In genomic region chr12:1662761-1663439, GRCh38 we compare ENCODE assay signal across 8 cellular contexts. TPM values are rescaled to one million over a fixed set of nuclear protein-coding genes. Genes with fewer than 3 reads are reported as not detected.
DNase-seq lines count a peak whose midpoint lies in the region; ATAC-seq and TF ChIP-seq lines count a peak whose summit lies in the region.

No MANE protein-coding gene starts in this region.

- H3K27ac Mint-ChIP-seq in neural progenitor cell: no peak overlapping the region

- CTCF ChIA-PET in HEK293T (lab: Yijun Ruan, JAX): interaction anchor here (1.6 kb wide), 1 partner anchor 9 kb away, joined by 7 read pairs; no protein-coding TSS in a partner anchor

- peaks cover 51% of the 10 kb centered on the region for H3K27me3 ChIP-seq in neural progenitor cell

- peaks cover 8% of the 10 kb centered on the region for H3K9me3 Mint-ChIP-seq in neural progenitor cell

- H3K4me3 Mint-ChIP-seq in neural progenitor cell: peak overlapping the region; percentile 82

- DNase-seq in HEK293T (ENCODE audit: extremely low spot score) (peak; percentile 37), epithelial cell of proximal tubule (ENCODE audit: low read depth) (no peak), neural progenitor cell (ENCODE audit: low spot score) (peak; percentile 89), hippocampal formation (lab: John Stamatoyannopoulos, UW) (no peak), cerebellar cortex (ENCODE audit: low spot score) (no peak)
- peak; percentile 18 to 29 for DNase-seq in activated CD4-positive, alpha-beta T cell treated with anti-CD3 and anti-CD28 coated beads, Interleukin-2, amount 50 U/mL, for 48 hours

- peaks cover 6% of the 10 kb centered on the region for H3K36me3 Mint-ChIP-seq in neural progenitor cell

- no peak overlapping the region for H3K9ac ChIP-seq in neural progenitor cell

- peak overlapping the region; percentile 77 for H3K4me2 ChIP-seq in neural progenitor cell

- peak overlapping the region; percentile 30 for H3K4me3 ChIP-seq in epithelial cell of proximal tubule (ENCODE audit: low read depth, low read length)
- H3K4me3 ChIP-seq in neural progenitor cell: peak overlapping the region; percentile 46

- H3K4me1 ChIP-seq in neural progenitor cell: no peaks in the 10 kb centered on the region

- H3K9me3 ChIP-seq in neural progenitor cell (ENCODE audit: low read depth): no peaks in the 10 kb centered on the region

- H3K4me1 Mint-ChIP-seq in neural progenitor cell: peaks cover 9% of the 10 kb centered on the region

- ATAC-seq in HG02759 (IDR thresholded peaks at IDR 0.05; ENCODE audit: unreplicated experiment): no peak
- ATAC-seq in GM18517 (IDR thresholded peaks at IDR 0.05; ENCODE audit: unreplicated experiment): no peak

- peaks cover 13% of the 10 kb centered on the region for H3K27me3 Mint-ChIP-seq in neural progenitor cell (ENCODE audit: insufficient read depth, low read depth)

- H3F3A ChIP-seq in neural progenitor cell (ENCODE audit: low read depth): peaks cover 19% of the 10 kb centered on the region

- no peaks in the 10 kb centered on the region for H3K36me3 ChIP-seq in neural progenitor cell

- no peaks in the 10 kb centered on the region for H4K20me1 ChIP-seq in neural progenitor cell (ENCODE audit: low read depth)

- TF ChIP-seq CTCF in epithelial cell of proximal tubule (conservative IDR thresholded peaks at IDR 0.05; ENCODE audit: low read depth, low read length): peak; percentile 47
- TF ChIP-seq CTCF in neural progenitor cell (IDR thresholded peaks at IDR 0.05): peak; percentile 72

- H2AFZ ChIP-seq in neural progenitor cell (replicated peaks): peak overlapping the region; percentile 94

- POLR2A ChIA-PET in HEK293T (lab: Yijun Ruan, JAX): interaction anchor here (2.0 kb wide), 1 partner anchor 28 kb away, joined by 17 read pairs; the partner anchor contains the start of gene ADIPOR2

- no peaks in the 10 kb centered on the region for H3K79me2 ChIP-seq in neural progenitor cell (ENCODE audit: low read depth)

- no peak overlapping the region for H3K27ac ChIP-seq in neural progenitor cell

TF ChIP-seq in HEK293T, 16 proteins besides CTCF, POLR2A, EP300 and RAD21:
- no peak for TF ChIP-seq CTBP1 (IDR thresholded peaks at IDR 0.05; ENCODE audit: borderline replicate concordance)
- TF ChIP-seq LEF1 (IDR thresholded peaks at IDR 0.05; ENCODE audit: borderline replicate concordance): no peak
- no peak for TF ChIP-seq FOXK2 (IDR thresholded peaks at IDR 0.05)
- no peak for TF ChIP-seq BHLHE40 (IDR thresholded peaks at IDR 0.05; ENCODE audit: borderline replicate concordance)
- no peak for TF ChIP-seq ZNF384 (IDR thresholded peaks at IDR 0.05)
- TF ChIP-seq FOXM1 (IDR thresholded peaks at IDR 0.05; ENCODE audit: borderline replicate concordance): no peak
- TF ChIP-seq TARDBP (IDR thresholded peaks at IDR 0.05): no peak
- no peak for TF ChIP-seq FOXA1 (IDR thresholded peaks at IDR 0.05)
- no peak for TF ChIP-seq ELF4 (IDR thresholded peaks at IDR 0.05)
- TF ChIP-seq HDGF (IDR thresholded peaks at IDR 0.05; ENCODE audit: borderline replicate concordance): no peak
- TF ChIP-seq SP1 (IDR thresholded peaks at IDR 0.05): no peak
- no peak for TF ChIP-seq ARNT (IDR thresholded peaks at IDR 0.05)
- no peak for TF ChIP-seq SUZ12 (IDR thresholded peaks at IDR 0.05)
- no peak for TF ChIP-seq L3MBTL2 (conservative IDR thresholded peaks at IDR 0.05)
- TF ChIP-seq NFRKB (IDR thresholded peaks at IDR 0.05): no peak
- TF ChIP-seq PKNOX1 (IDR thresholded peaks at IDR 0.05): no peak

RNA-seq across cellular contexts. Expression of gene ADIPOR2, which starts 28.0 kb away (rescaled TPM):
- 22.6 and 22.8 TPM in 2 replicates for total RNA-seq in epithelial cell of proximal tubule
- 29.6 and 33.6 TPM in 2 replicates for total RNA-seq in neural progenitor cell (ENCODE audit: low replicate concordance)

RNA-seq across cellular contexts. Expression of gene WNT5B, which starts 33.9 kb away (rescaled TPM):
- total RNA-seq in epithelial cell of proximal tubule: 6.6 and 51.0 TPM in 2 replicates
- total RNA-seq in neural progenitor cell (ENCODE audit: low replicate concordance): 43.7 and 73.8 TPM in 2 replicates

Comparison
In these comparisons a context has a peak if more than half of its experiments do, and no peak if none do; other contexts are left out.
1. DNase-seq: peak in HEK293T (single experiment), activated CD4-positive, alpha-beta T cell treated with anti-CD3 and anti-CD28 coated beads, Interleukin-2, amount 50 U/mL, for 48 hours (2 of 2) and neural progenitor cell (single experiment); none in epithelial cell of proximal tubule (single experiment), hippocampal formation (0 of 2) and cerebellar cortex (single experiment).